11 cellular contexts compared by ENCODE assay signal in genomic region chr20:1274485-1275313, GRCh38. TPM values are rescaled to one million over a fixed set of nuclear protein-coding genes. Genes with fewer than 3 reads are reported as not detected.
A peak's percentile ranks its signal among the peaks of the same experiment; 100 is the strongest.
DNase-seq lines count a peak whose midpoint lies in the region; TF ChIP-seq lines count a peak whose summit lies in the region.
"Had no signal": no experiment of that assay in that cellular context is flagged by ENCODE, and none has a peak within 500 bp of the region (broad histone marks: within the 10 kb centered on the region; RNA-seq: fewer than 3 reads in every experiment).

No MANE protein-coding gene starts in this region.

- H2BK120ac ChIP-seq in mesendoderm (ENCODE audit: low read depth, low read length) (no peak overlapping the region), trophoblast cell (ENCODE audit: insufficient read depth, low read length, poor library complexity) (no peak overlapping the region)

- no peak overlapping the region for H3K18ac ChIP-seq in mesendoderm (ENCODE audit: low read length)
- no peak overlapping the region for H3K18ac ChIP-seq in trophoblast cell (ENCODE audit: low read length)

- H3K27ac ChIP-seq in spleen = no peak overlapping the region
- no peak overlapping the region for H3K27ac ChIP-seq in mesendoderm (ENCODE audit: low read depth, low read length)
- no peak overlapping the region for H3K27ac ChIP-seq in trophoblast cell (ENCODE audit: low read depth, low read length)

- H3K27me3 ChIP-seq in spleen (replicated peaks in 1 of 7) = no peaks in the 10 kb centered on the region
- H3K27me3 ChIP-seq in mesendoderm (ENCODE audit: insufficient read depth, low read length, poor library complexity) = no peaks in the 10 kb centered on the region
- no peaks in the 10 kb centered on the region for H3K27me3 ChIP-seq in trophoblast cell (ENCODE audit: insufficient read depth, low read length)

- no peak overlapping the region for H2AFZ ChIP-seq in trophoblast cell (ENCODE audit: insufficient read depth, low read length, poor library complexity)

- H4K12ac ChIP-seq in trophoblast cell (ENCODE audit: low read depth, low read length) = no peak overlapping the region

- no peak overlapping the region for H4K5ac ChIP-seq in mesendoderm (ENCODE audit: low read length)

- no peak overlapping the region for H3K14ac ChIP-seq in trophoblast cell (ENCODE audit: low read length)

- no peak for TF ChIP-seq POLR2A in spleen (IDR thresholded peaks at IDR 0.05)

- H3K4me2 ChIP-seq in mesendoderm (ENCODE audit: low read length) (no peak overlapping the region), trophoblast cell (ENCODE audit: low read length) (no peak overlapping the region)

- no peaks in the 10 kb centered on the region for H3K4me1 ChIP-seq in spleen
- H3K4me1 ChIP-seq in mesendoderm (ENCODE audit: control insufficient read depth, low read depth, low read length) = no peaks in the 10 kb centered on the region
- H3K4me1 ChIP-seq in trophoblast cell (ENCODE audit: control insufficient read depth in 1 of 2, insufficient read depth in 2 of 2, low read length in 2 of 2) = no peaks in the 10 kb centered on the region

- no peak overlapping the region for H2BK12ac ChIP-seq in trophoblast cell (ENCODE audit: low read length)

- no peak for TF ChIP-seq CTCF in spleen (IDR thresholded peaks at IDR 0.05 in 8 of 11, conservative IDR thresholded peaks at IDR 0.05 in 3 of 11)

- H3K9ac ChIP-seq in mesendoderm (ENCODE audit: low read length) (no peak overlapping the region), trophoblast cell (ENCODE audit: low read length) (no peak overlapping the region)

- no peaks in the 10 kb centered on the region for H3K79me1 ChIP-seq in mesendoderm (ENCODE audit: low read length)
- no peaks in the 10 kb centered on the region for H3K79me1 ChIP-seq in trophoblast cell (ENCODE audit: low read length)

- H3K4ac ChIP-seq in mesendoderm (ENCODE audit: low read depth, low read length) (no peak overlapping the region), trophoblast cell (ENCODE audit: low read depth, low read length) (no peak overlapping the region)

- H3K36me3 ChIP-seq in spleen (no peaks in the 10 kb centered on the region), mesendoderm (ENCODE audit: control insufficient read depth, insufficient read depth, low read length) (no peaks in the 10 kb centered on the region), trophoblast cell (ENCODE audit: control insufficient read depth in 1 of 2, insufficient read depth in 2 of 2, low read length in 2 of 2) (no peaks in the 10 kb centered on the region)

- 88 to 94% (median 91%) methylated on average over 14 of the region's 14 CpGs for WGBS in spleen, 5 donors
- no CpG with 5 or more reads among the region's 14 CpGs for WGBS in mesendoderm (ENCODE audit: extremely low coverage, insufficient coverage, low lambda C conversion rate)
- no CpG with 5 or more reads among the region's 14 CpGs for WGBS in trophoblast cell (ENCODE audit: extremely low coverage, insufficient coverage, insufficient read length)

- no peak overlapping the region for H3K56ac ChIP-seq in mesendoderm (ENCODE audit: low read length)

- no peak overlapping the region for H2AK5ac ChIP-seq in mesendoderm (ENCODE audit: low read length)
- H2AK5ac ChIP-seq in trophoblast cell (ENCODE audit: low read length) = no peak overlapping the region

- no peak overlapping the region for H3K23ac ChIP-seq in mesendoderm (ENCODE audit: low read length)
- H3K23ac ChIP-seq in trophoblast cell (ENCODE audit: low read length) = no peak overlapping the region

- no peak overlapping the region for H4K91ac ChIP-seq in trophoblast cell (ENCODE audit: low read depth, low read length)

- H3K4me3 ChIP-seq in spleen = no peak overlapping the region
- no peak overlapping the region for H3K4me3 ChIP-seq in mesendoderm (ENCODE audit: low read length)
- H3K4me3 ChIP-seq in trophoblast cell (ENCODE audit: low read depth, low read length) = no peak overlapping the region

- H2BK5ac ChIP-seq in mesendoderm (ENCODE audit: low read length) (no peak overlapping the region), trophoblast cell (ENCODE audit: low read depth, low read length, poor library complexity) (no peak overlapping the region)

- H2BK15ac ChIP-seq in mesendoderm (replicated peaks; ENCODE audit: low read depth) = no peak overlapping the region

- H4K8ac ChIP-seq in mesendoderm (ENCODE audit: low read depth, low read length) (no peak overlapping the region), trophoblast cell (ENCODE audit: low read depth, low read length) (no peak overlapping the region)

- no peaks in the 10 kb centered on the region for H3K9me3 ChIP-seq in spleen
- H3K9me3 ChIP-seq in trophoblast cell (ENCODE audit: insufficient read depth, low read depth, low read length) = peaks cover 6% of the 10 kb centered on the region

- intact Hi-C loops in spleen (cut with DNase I; ENCODE audit: low total_unique reads) = no loop called here

- DNase-seq in DMS153 (lab: John Stamatoyannopoulos, UW) (peak; percentile 86), NCI-H1105 treated with DMSO at 0.1 percent for 48 hours (lab: John Stamatoyannopoulos, UW) (peak; percentile 90), NCI-H748 (lab: John Stamatoyannopoulos, UW; ENCODE audit: unreplicated experiment) (peak; percentile 80), mucosa of gallbladder (ENCODE audit: low spot score) (peak; percentile 38), spleen (no peak), mesendoderm (no peak), trophoblast cell (no peak)
- DNase-seq: activated T-cell treated with anti-CD3 and anti-CD28 coated beads, Interleukin-2, amount 50 U/mL, for 1 hour; KBM-7 had no signal

- H3K79me2 ChIP-seq in mesendoderm (ENCODE audit: control insufficient read depth, insufficient read depth, low read length) = no peaks in the 10 kb centered on the region
- no peaks in the 10 kb centered on the region for H3K79me2 ChIP-seq in trophoblast cell (ENCODE audit: control insufficient read depth, insufficient read depth, low read length, poor library complexity)

RNA-seq across cellular contexts. Expression of gene SNPH, which starts 8.6 kb away (rescaled TPM):
- total RNA-seq in mucosa of gallbladder = 15.1 TPM
- total RNA-seq in spleen = 1 to 10 TPM; 2.0 to 3.5 (median 2.3) TPM
- 1 to 10 TPM in 1 of 3 donors, under 1 TPM in 2; 0.58 to 1.8 (median 0.80) TPM for polyA plus RNA-seq in spleen
- polyA plus RNA-seq in mesendoderm (2013, experiment 1 of 2) = 0.51 TPM
- polyA plus RNA-seq in mesendoderm (2013, experiment 2 of 2) = 0.60 TPM
- 0.32 and 0.42 TPM in 2 replicates for polyA plus RNA-seq in trophoblast cell (2013)

RNA-seq across cellular contexts. Expression of gene RAD21L1, which starts 48.9 kb away (rescaled TPM):
- total RNA-seq in mucosa of gallbladder (not detected), spleen (not detected)
- polyA plus RNA-seq in spleen = not detected
- polyA plus RNA-seq in mesendoderm (2013, experiment 1 of 2) = 0.06 TPM
- 0.11 TPM for polyA plus RNA-seq in mesendoderm (2013, experiment 2 of 2)
- 0.10 and 0.14 TPM in 2 replicates for polyA plus RNA-seq in trophoblast cell (2013)
- total RNA-seq: dermis microvascular lymphatic vessel endothelial cell, fibroblast of villous mesenchyme had no signal

RNA-seq across cellular contexts. Expression of gene SDCBP2, which starts 54.2 kb away (rescaled TPM):
- total RNA-seq in mucosa of gallbladder (176 TPM), spleen (1 to 10 TPM; 2.1 to 7.1 (median 3.5) TPM)
- polyA plus RNA-seq in spleen = 1 to 10 TPM; 2.0 to 3.7 (median 3.0) TPM
- polyA plus RNA-seq in mesendoderm (2013, experiment 1 of 2) = 1.2 TPM
- 1.1 TPM for polyA plus RNA-seq in mesendoderm (2013, experiment 2 of 2)
- 1.6 and 1.8 TPM in 2 replicates for polyA plus RNA-seq in trophoblast cell (2013)

Comparison
In these comparisons a context has a peak if more than half of its experiments do, and no peak if none do; other contexts are left out.
1. DNase-seq: peak in DMS153 (single experiment), NCI-H1105 treated with DMSO at 0.1 percent for 48 hours (single experiment), NCI-H748 (single experiment) and mucosa of gallbladder (single experiment); none in spleen (single experiment), mesendoderm (single experiment) and trophoblast cell (0 of 2).
2. RNA of gene SDCBP2, which starts 54.2 kb away (total RNA-seq): 176 TPM in mucosa of gallbladder (single experiment); 2.1 to 7.1 TPM in spleen; every median in the first group is over 10 times any median in the second.